21 cellular contexts compared by ENCODE assay signal in the genomic region with DNA sequence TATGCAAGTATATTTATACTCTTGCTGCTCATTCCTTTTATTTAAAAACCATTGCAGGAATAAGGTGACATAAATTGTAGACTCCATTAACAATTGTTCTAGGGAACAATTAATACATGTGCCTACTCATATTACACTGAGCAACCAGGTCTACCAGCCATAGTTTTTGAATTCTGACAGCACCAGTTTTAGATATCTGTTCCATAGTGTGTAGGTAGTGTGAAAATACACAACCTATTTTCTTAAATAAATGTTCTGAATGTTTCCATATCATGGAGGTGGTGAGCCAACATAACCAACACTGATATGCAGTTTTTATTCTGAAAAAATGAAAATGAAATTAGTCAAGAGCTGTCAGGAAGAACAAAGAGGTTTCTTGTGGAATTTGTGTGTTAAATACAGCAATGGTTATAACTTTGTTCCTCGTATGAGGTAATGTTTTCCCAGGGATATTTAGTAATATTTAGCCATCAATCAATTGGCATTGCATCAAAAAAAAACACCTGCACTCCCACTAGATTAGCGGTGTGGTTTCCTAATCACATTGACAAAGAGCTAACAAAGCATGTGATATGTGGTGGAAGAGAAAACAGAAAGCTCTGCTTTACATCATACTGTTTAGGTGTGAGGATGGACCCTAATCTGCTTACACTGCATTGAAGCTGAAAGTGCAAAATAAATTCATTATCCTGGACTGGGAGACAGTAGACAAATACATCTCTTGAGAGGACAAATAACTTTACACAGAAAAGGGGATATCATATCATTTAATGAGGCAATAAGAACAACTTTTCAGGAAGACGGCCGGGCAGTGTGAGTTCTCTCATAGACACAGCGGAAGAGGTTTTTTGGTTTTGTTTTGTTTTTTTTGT.
"Had no signal": no experiment of that assay in that cellular context is flagged by ENCODE, and none has a peak within 500 bp of the region (broad histone marks: within the 10 kb centered on the region; RNA-seq: fewer than 3 reads in every experiment).

No MANE protein-coding gene starts in this region.

- H3K4me1 ChIP-seq: adrenal gland, prostate gland, transverse colon, vagina had no signal

- H3K27me3 ChIP-seq: adrenal gland, cardiac muscle cell, esophagus squamous epithelium, heart right ventricle, suprapubic skin, transverse colon, vagina had no signal

- H3K4me3 ChIP-seq: adrenal gland, cardiac muscle cell, esophagus squamous epithelium, heart right ventricle, prostate gland, skin epidermis, suprapubic skin, transverse colon, vagina had no signal

- ATAC-seq: activated naive CD4-positive, alpha-beta T cell treated with anti-CD3 and anti-CD28 coated beads, Interleukin-2, amount 50 U/mL, for 72 hours; activated T-cell treated with anti-CD3 and anti-CD28 coated beads, Interleukin-2, amount 50 U/mL, for 72 hours; heart right ventricle; left ventricle myocardium superior; right cardiac atrium; stimulated activated naive CD8-positive, alpha-beta T cell treated with anti-CD3 and anti-CD28 coated beads, Interleukin-15, amount 100 ng/mL, for 72 hours had no signal

- DNase-seq: activated CD4-positive, alpha-beta T cell treated with anti-CD3 and anti-CD28 coated beads, Interleukin-2, amount 50 U/mL, for 4 hours; activated effector memory CD4-positive, alpha-beta T cell treated with anti-CD3 and anti-CD28 coated beads, Interleukin-2, amount 50 U/mL, for 16 hours; activated T-cell treated with anti-CD3 and anti-CD28 coated beads, Interleukin-2, amount 50 U/mL, for 72 hours; adrenal gland; effector CD8-positive, alpha-beta T cell; esophagus squamous epithelium; heart right ventricle; immature natural killer cell; left ventricle myocardium superior; right cardiac atrium; stimulated activated CD4-positive, alpha-beta T cell treated with anti-CD3 and anti-CD28 coated beads, Interleukin-15, amount 100 ng/mL, for 24 hours; stimulated activated CD4-positive, alpha-beta T cell treated with anti-CD3 and anti-CD28 coated beads, Interleukin-4, amount 100 ng/mL, for 1 hour; stimulated activated naive CD8-positive, alpha-beta T cell treated with anti-CD3 and anti-CD28 coated beads, Interleukin-15, amount 100 ng/mL, for 72 hours; transverse colon; WERI-Rb-1 had no signal

- H3K27ac ChIP-seq: adrenal gland, cardiac muscle cell, esophagus squamous epithelium, heart right ventricle, prostate gland, skin epidermis, suprapubic skin, transverse colon, vagina, WERI-Rb-1 had no signal

- H3K9me3 ChIP-seq: adrenal gland, esophagus squamous epithelium, prostate gland, suprapubic skin, transverse colon, vagina had no signal

- H3K36me3 ChIP-seq: adrenal gland, cardiac muscle cell, esophagus squamous epithelium, heart right ventricle, prostate gland, suprapubic skin, transverse colon, vagina, WERI-Rb-1 had no signal
